Comparison of ENCODE assay signal across 17 cellular contexts in the genomic region with DNA sequence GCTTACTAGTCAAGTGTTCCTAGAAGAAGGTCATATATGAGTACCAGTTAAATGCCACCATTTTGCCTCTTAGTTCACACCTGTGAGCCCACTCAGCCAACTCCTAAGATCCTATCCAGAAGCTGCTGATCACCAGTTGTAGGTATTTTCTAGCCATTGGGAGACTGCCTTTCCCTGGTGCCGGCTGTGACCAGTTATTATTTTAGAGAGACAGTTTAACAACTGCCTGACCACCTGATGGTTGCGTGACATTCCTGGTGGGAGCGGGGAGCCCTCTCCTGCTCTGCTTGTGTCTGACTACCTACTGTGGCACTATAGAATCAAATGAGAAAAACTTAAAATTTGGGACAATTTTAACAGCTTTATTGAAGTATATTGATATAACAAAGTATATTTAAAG. TPM values are rescaled to one million over a fixed set of nuclear protein-coding genes. Genes with fewer than 3 reads are reported as not detected.
A peak's percentile ranks its signal among the peaks of the same experiment; 100 is the strongest.
DNase-seq lines count a peak whose midpoint lies in the region; ATAC-seq, FAIRE-seq and TF ChIP-seq lines count a peak whose summit lies in the region.
"Had no signal": no experiment of that assay in that cellular context is flagged by ENCODE, and none has a peak within 500 bp of the region (broad histone marks: within the 10 kb centered on the region; RNA-seq: fewer than 3 reads in every experiment).

No MANE protein-coding gene starts in this region.

- H3K4me3 ChIP-seq in astrocyte (ENCODE audit: insufficient read depth, low read depth, low read length) (peak overlapping the region; percentile 62), iPS-20b (ENCODE audit: low read length) (peak overlapping the region; percentile 78), osteoblast (ENCODE audit: insufficient read depth, low read length) (peak overlapping the region; percentile 38)

- H3K27ac Mint-ChIP-seq in astrocyte (ENCODE audit: unreplicated experiment) (no peak overlapping the region), type B pancreatic cell (no peak overlapping the region)
- H3K27ac Mint-ChIP-seq in activated CD8-positive, alpha-beta memory T cell treated with anti-CD3 and anti-CD28 coated beads, Interleukin-2, amount 10 ng/mL, durations not matched to agents 7 days and 5 days, result no peak overlapping the region
- H3K27ac Mint-ChIP-seq: activated CD4-positive, alpha-beta memory T cell treated with anti-CD3 and anti-CD28 coated beads, Interleukin-2, amount 10 ng/mL, durations not matched to agents 7 days and 5 days had no signal

- TF ChIP-seq CTCF in astrocyte (IDR thresholded peaks at IDR 0.05; ENCODE audit: insufficient read depth, low read depth, low read length) (no peak), osteoblast (IDR thresholded peaks at IDR 0.05; ENCODE audit: extremely low read depth, low read depth, low read length) (no peak), type B pancreatic cell (conservative IDR thresholded peaks at IDR 0.05) (no peak)

- H3K36me3 Mint-ChIP-seq in astrocyte (ENCODE audit: low read depth, unreplicated experiment), result peaks cover 14% of the 10 kb centered on the region
- peaks cover 10% of the 10 kb centered on the region for H3K36me3 Mint-ChIP-seq in type B pancreatic cell
- H3K36me3 Mint-ChIP-seq in activated CD8-positive, alpha-beta memory T cell treated with anti-CD3 and anti-CD28 coated beads, Interleukin-2, amount 10 ng/mL, durations not matched to agents 7 days and 5 days, result peaks cover 2% of the 10 kb centered on the region

- H3K9ac ChIP-seq in astrocyte (ENCODE audit: low read length), result no peak overlapping the region
- H3K9ac ChIP-seq in iPS-20b (ENCODE audit: low read depth, low read length), result no peak overlapping the region; the same call in 1 of the 2 replicates

- H3K27me3 Mint-ChIP-seq in astrocyte (ENCODE audit: low read depth, unreplicated experiment) (no peaks in the 10 kb centered on the region), type B pancreatic cell (peaks cover 4% of the 10 kb centered on the region)
- peaks cover 38% of the 10 kb centered on the region for H3K27me3 Mint-ChIP-seq in activated CD8-positive, alpha-beta memory T cell treated with anti-CD3 and anti-CD28 coated beads, Interleukin-2, amount 10 ng/mL, durations not matched to agents 7 days and 5 days

- DNase-seq in astrocyte (ENCODE audit: low read depth) (no peak), osteoblast (ENCODE audit: insufficient read length, low spot score, missing footprints) (no peak), type B pancreatic cell (ENCODE audit: extremely low spot score, unreplicated experiment) (no peak), NK-92 (lab: John Stamatoyannopoulos, UW; ENCODE audit: unreplicated experiment) (no peak)
- DNase-seq in activated CD8-positive, alpha-beta memory T cell treated with anti-CD3 and anti-CD28 coated beads, Interleukin-2, amount 10 ng/mL, durations not matched to agents 7 days and 5 days, result no peak
- DNase-seq: activated CD4-positive, alpha-beta memory T cell treated with anti-CD3 and anti-CD28 coated beads, Interleukin-2, amount 10 ng/mL, durations not matched to agents 7 days and 5 days; DMS79 treated with DMSO at 0.1 percent for 48 hours; islet precursor cell; NCI-H1048; NCI-H2227 treated with DMSO at 0.1 percent for 48 hours; SIG-M5; T1000 had no signal

- H3K27ac ChIP-seq in astrocyte (ENCODE audit: low read depth, low read length), result no peak overlapping the region
- H3K27ac ChIP-seq in iPS-20b (ENCODE audit: low read length), result no peak overlapping the region
- H3K27ac ChIP-seq in osteoblast (ENCODE audit: low read depth, low read length), result no peak overlapping the region
- H3K27ac ChIP-seq: neutrophil had no signal

- H3K4me1 Mint-ChIP-seq in astrocyte (ENCODE audit: low read depth, unreplicated experiment) (peaks cover 24% of the 10 kb centered on the region), type B pancreatic cell (ENCODE audit: unreplicated experiment) (peaks cover 28% of the 10 kb centered on the region)
- peaks cover 7% of the 10 kb centered on the region for H3K4me1 Mint-ChIP-seq in activated CD8-positive, alpha-beta memory T cell treated with anti-CD3 and anti-CD28 coated beads, Interleukin-2, amount 10 ng/mL, durations not matched to agents 7 days and 5 days

- H3K9me3 Mint-ChIP-seq in astrocyte (ENCODE audit: unreplicated experiment) (no peaks in the 10 kb centered on the region), type B pancreatic cell (no peaks in the 10 kb centered on the region)
- no peaks in the 10 kb centered on the region for H3K9me3 Mint-ChIP-seq in activated CD8-positive, alpha-beta memory T cell treated with anti-CD3 and anti-CD28 coated beads, Interleukin-2, amount 10 ng/mL, durations not matched to agents 7 days and 5 days (ENCODE audit: low read depth)
- H3K9me3 Mint-ChIP-seq: activated CD4-positive, alpha-beta memory T cell treated with anti-CD3 and anti-CD28 coated beads, Interleukin-2, amount 10 ng/mL, durations not matched to agents 7 days and 5 days had no signal

- H3K4me2 ChIP-seq in astrocyte (ENCODE audit: low read length) (peak overlapping the region; percentile 97), osteoblast (ENCODE audit: insufficient read depth, low read length) (peak overlapping the region; percentile 82)

- ATAC-seq in activated CD8-positive, alpha-beta memory T cell treated with anti-CD3 and anti-CD28 coated beads, Interleukin-2, amount 10 ng/mL, durations not matched to agents 7 days and 5 days, result no peak
- ATAC-seq in HG03432 (IDR thresholded peaks at IDR 0.05; ENCODE audit: unreplicated experiment), result no peak
- no peak for ATAC-seq in GM18511 (IDR thresholded peaks at IDR 0.05; ENCODE audit: unreplicated experiment)

- peak overlapping the region; percentile 91 for H3K4me3 Mint-ChIP-seq in astrocyte (ENCODE audit: unreplicated experiment)
- peak overlapping the region; percentile 28 for H3K4me3 Mint-ChIP-seq in type B pancreatic cell
- no peak overlapping the region for H3K4me3 Mint-ChIP-seq in activated CD8-positive, alpha-beta memory T cell treated with anti-CD3 and anti-CD28 coated beads, Interleukin-2, amount 10 ng/mL, durations not matched to agents 7 days and 5 days
- H3K4me3 Mint-ChIP-seq: activated CD4-positive, alpha-beta memory T cell treated with anti-CD3 and anti-CD28 coated beads, Interleukin-2, amount 10 ng/mL, durations not matched to agents 7 days and 5 days had no signal

- H3K4me1 ChIP-seq in astrocyte (ENCODE audit: insufficient read depth, low read length) (peaks cover 19% of the 10 kb centered on the region), iPS-20b (ENCODE audit: insufficient read depth, low read length) (peaks cover 27% of the 10 kb centered on the region), osteoblast (ENCODE audit: insufficient read depth, low read length) (peaks cover 25% of the 10 kb centered on the region)

- FAIRE-seq in astrocyte (lab: Jason Lieb, UNC), result no peak
- FAIRE-seq: frontal cortex had no signal

- no peaks in the 10 kb centered on the region for H3K36me3 ChIP-seq in astrocyte (ENCODE audit: insufficient read depth, low read length)
- H3K36me3 ChIP-seq in iPS-20b (ENCODE audit: insufficient read depth, low read depth, low read length), result peaks cover 8% of the 10 kb centered on the region; the same call in 1 of the 2 replicates
- H3K36me3 ChIP-seq in osteoblast (ENCODE audit: insufficient read depth, low read length), result no peaks in the 10 kb centered on the region
- H3K36me3 ChIP-seq: neutrophil had no signal

- no peaks in the 10 kb centered on the region for H3K27me3 ChIP-seq in astrocyte (ENCODE audit: insufficient read depth, low read length)
- no peaks in the 10 kb centered on the region for H3K27me3 ChIP-seq in iPS-20b (ENCODE audit: insufficient read depth, low read length)
- H3K27me3 ChIP-seq in osteoblast (ENCODE audit: insufficient read depth, low read length), result no peaks in the 10 kb centered on the region

- H3K79me2 ChIP-seq in astrocyte (ENCODE audit: insufficient read depth, low read length), result peaks cover 52% of the 10 kb centered on the region
- H3K79me2 ChIP-seq in osteoblast (ENCODE audit: insufficient read depth, low read length), result peaks cover 37% of the 10 kb centered on the region

- H3K9me3 ChIP-seq in astrocyte (ENCODE audit: insufficient read depth, low read depth, low read length) (no peaks in the 10 kb centered on the region), iPS-20b (ENCODE audit: insufficient read depth, low read depth, low read length) (no peaks in the 10 kb centered on the region), osteoblast (ENCODE audit: low read depth, low read length) (no peaks in the 10 kb centered on the region)
- H3K9me3 ChIP-seq: neutrophil had no signal

- CTCF ChIA-PET in activated CD8-positive, alpha-beta memory T cell treated with anti-CD3 and anti-CD28 coated beads, Interleukin-2, amount 10 ng/mL, durations not matched to agents 7 days and 5 days (lab: Charles Lee), result no interaction called here

- H4K20me1 ChIP-seq in astrocyte (ENCODE audit: insufficient read depth, low read length), result peaks cover 14% of the 10 kb centered on the region
- peaks cover 8% of the 10 kb centered on the region for H4K20me1 ChIP-seq in osteoblast (ENCODE audit: insufficient read depth, low read length)

- H2AFZ ChIP-seq in astrocyte (ENCODE audit: low read depth, low read length) (no peak overlapping the region), osteoblast (ENCODE audit: low read length) (no peak overlapping the region)

RNA-seq across cellular contexts. Expression of a gene that starts 2.9 kb away (rescaled TPM):
- total RNA-seq in astrocyte (515 and 538 TPM in 2 replicates), osteoblast (316 and 333 TPM in 2 replicates), type B pancreatic cell (ENCODE audit: low replicate concordance) (152 and 258 TPM in 2 replicates)
- 1 to 10 TPM; 3.5 to 4.6 TPM for total RNA-seq in activated CD8-positive, alpha-beta memory T cell treated with anti-CD3 and anti-CD28 coated beads, Interleukin-2, amount 10 ng/mL, durations not matched to agents 7 days and 5 days

Comparison
In these comparisons a context has a peak if more than half of its experiments do, and no peak if none do; other contexts are left out.
1. RNA of a gene that starts 2.9 kb away (total RNA-seq): 515 to 538 TPM in astrocyte, 316 to 333 TPM in osteoblast and 152 to 258 TPM in type B pancreatic cell; 3.5 to 4.6 TPM in activated CD8-positive, alpha-beta memory T cell treated with anti-CD3 and anti-CD28 coated beads, Interleukin-2, amount 10 ng/mL, durations not matched to agents 7 days and 5 days; every median in the first group is over 10 times any median in the second.
2. Peak in every context shown above with its lines, with median percentiles within 50 percentile points of each other: H3K4me3 ChIP-seq.